In genomic region chr10:1109795-1110673, GRCh38 we compare ENCODE assay signal across 8 cellular contexts. TPM values are rescaled to one million over a fixed set of nuclear protein-coding genes. Genes with fewer than 3 reads are reported as not detected.
A peak's percentile ranks its signal among the peaks of the same experiment; 100 is the strongest.
DNase-seq lines count a peak whose midpoint lies in the region; ATAC-seq, FAIRE-seq and TF ChIP-seq lines count a peak whose summit lies in the region.

No MANE protein-coding gene starts in this region.

- FAIRE-seq in A549 (lab: Jason Lieb, UNC) (peak; percentile 92), GM12891 (lab: Jason Lieb, UNC) (peak; percentile 88)

- H3K9me3 Mint-ChIP-seq in nephron progenitor cell, result no peaks in the 10 kb centered on the region

- no peak for TF ChIP-seq EP300 in A549 (IDR thresholded peaks at IDR 0.05)
- no peak for TF ChIP-seq EP300 in stomach (IDR thresholded peaks at IDR 0.05)

- TF ChIP-seq CTCF in A549 (IDR thresholded peaks at IDR 0.05) (peak; percentile 67), nephron progenitor cell (IDR thresholded peaks at IDR 0.05) (peak; percentile 83), stomach (IDR thresholded peaks at IDR 0.05) (peak in 5 of 7 experiments; percentile 25 to 54 (median 42))

- no peaks in the 10 kb centered on the region for H3K27me3 ChIP-seq in stomach

- DNase-seq in A549 (ENCODE audit: low read depth in 1 of 2, low spot score in 1 of 2) (peak; percentile 81 to 89), GM12891 (ENCODE audit: insufficient read length, low spot score) (peak; percentile 75), NOMO-1 (lab: John Stamatoyannopoulos, UW; ENCODE audit: unreplicated experiment in 2 of 2) (peak; percentile 31 to 68), nephron progenitor cell (peak; percentile 76), stomach (peak; percentile 49)
- DNase-seq in activated CD8-positive, alpha-beta memory T cell treated with anti-CD3 and anti-CD28 coated beads, Interleukin-2, amount 50 U/mL, for 1 hour (ENCODE audit: extremely low read depth), result peak; percentile 30

- peaks cover 31% of the 10 kb centered on the region for H3K4me1 Mint-ChIP-seq in nephron progenitor cell

- CTCF ChIA-PET in A549 (lab: Yijun Ruan, JAX), result interaction anchor here (0.6 to 2.1 kb wide), 15 partner anchors 9 to 1934 kb away, joined by 3 to 13 read pairs (median 4); no protein-coding TSS in a partner anchor

- intact Hi-C loops in stomach (cut with DNase I; ENCODE audit: low total_unique reads), result no loop called here

- POLR2A ChIA-PET in A549 (lab: Yijun Ruan, JAX), result no interaction called here

- H3K27ac ChIP-seq in A549 (peak overlapping the region in 1 of 2 experiments; percentile 57; a peak in 3 of 6 replicates), stomach (peak overlapping the region in 2 of 5 donors; percentile 21 to 41)

- 0 out of 3 replicates have a peak overlapping the region, but pooled peaks have one; percentile 30 for H3K4me2 ChIP-seq in A549

- H3K27me3 Mint-ChIP-seq in nephron progenitor cell (ENCODE audit: low read depth, poor library complexity), result no peaks in the 10 kb centered on the region

- peak; percentile 96 for ATAC-seq in A549
- ATAC-seq in HG02943 (IDR thresholded peaks at IDR 0.05; ENCODE audit: low read depth, unreplicated experiment), result peak; percentile 74
- ATAC-seq in esophagus mucosa, result peak; percentile 90

- peaks cover 44 to 99% (median 94%) of the 10 kb centered on the region in 4 donors for H3K36me3 ChIP-seq in stomach

- WGBS in A549 (ENCODE audit: missing lambda C conversion rate), result 59% methylated on average over 32 of the region's 32 CpGs
- 68 to 78% (median 70%) methylated on average over 23 to 32 of the region's 32 CpGs for WGBS in stomach, 5 donors

- TF ChIP-seq RAD21 in A549 (conservative IDR thresholded peaks at IDR 0.05 in 1 of 2, IDR thresholded peaks at IDR 0.05 in 1 of 2), result peak; percentile 72 to 74; a peak in 4 of 5 replicates

- H3K27ac Mint-ChIP-seq in nephron progenitor cell, result peak overlapping the region; percentile 37

- H3K4me1 ChIP-seq in A549 (peaks cover 10% of the 10 kb centered on the region), stomach (peaks cover 0 to 13% (median 2%) of the 10 kb centered on the region in 4 donors)

- no peak overlapping the region for H3K4me3 ChIP-seq in A549
- no peak overlapping the region for H3K4me3 ChIP-seq in stomach

- TF ChIP-seq POLR2A in A549 (IDR thresholded peaks at IDR 0.05; ENCODE audit: low read length), result no peak
- no peak for TF ChIP-seq POLR2A in GM12891 (IDR thresholded peaks at IDR 0.05; ENCODE audit: low read depth, low read length)
- no peak for TF ChIP-seq POLR2A in stomach (IDR thresholded peaks at IDR 0.05)

- H3K36me3 Mint-ChIP-seq in nephron progenitor cell (ENCODE audit: low read depth), result peaks cover 81% of the 10 kb centered on the region

- no peak overlapping the region for H3K4me3 Mint-ChIP-seq in nephron progenitor cell

- H3K9me3 ChIP-seq in A549 (no peaks in the 10 kb centered on the region), stomach (no peaks in the 10 kb centered on the region)

TF ChIP-seq in A549, 52 proteins besides CTCF, POLR2A, EP300 and RAD21:
- TF ChIP-seq, protein P1, sequence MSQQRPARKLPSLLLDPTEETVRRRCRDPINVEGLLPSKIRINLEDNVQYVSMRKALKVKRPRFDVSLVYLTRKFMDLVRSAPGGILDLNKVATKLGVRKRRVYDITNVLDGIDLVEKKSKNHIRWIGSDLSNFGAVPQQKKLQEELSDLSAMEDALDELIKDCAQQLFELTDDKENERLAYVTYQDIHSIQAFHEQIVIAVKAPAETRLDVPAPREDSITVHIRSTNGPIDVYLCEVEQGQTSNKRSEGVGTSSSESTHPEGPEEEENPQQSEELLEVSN (IDR thresholded peaks at IDR 0.05; ENCODE audit: borderline replicate concordance, low read depth), result no peak
- TF ChIP-seq BHLHE40 (IDR thresholded peaks at IDR 0.05; ENCODE audit: low read depth, low read length), result 0 out of 2 replicates have a peak, but pooled peaks have one; percentile 15
- peak; percentile 73 for TF ChIP-seq SMC3 (IDR thresholded peaks at IDR 0.05)
- no peak for TF ChIP-seq FOSL2 (IDR thresholded peaks at IDR 0.05)
- peak; percentile 70; the same call in 1 of the 2 replicates for TF ChIP-seq FOSL2 (CRISPR knock-in tag; IDR thresholded peaks at IDR 0.05)

TF ChIP-seq in GM12891, 5 proteins besides CTCF, POLR2A, EP300 and RAD21:
- TF ChIP-seq POU2F2 (IDR thresholded peaks at IDR 0.05; ENCODE audit: low read depth, low read length), result no peak
- TF ChIP-seq SPI1 (IDR thresholded peaks at IDR 0.05; ENCODE audit: low read depth, low read length), result peak; percentile 43
- no peak for TF ChIP-seq PAX5 (IDR thresholded peaks at IDR 0.05; ENCODE audit: insufficient read depth, low read length, severe bottlenecking)
TF ChIP-seq in GM12891: peak in this region for 1.

RNA-seq across cellular contexts. Expression of gene WDR37, which starts 53.8 kb away (rescaled TPM):
- polyA plus RNA-seq in A549 (2011; rRNA removed) (7.1 and 7.3 TPM in 2 replicates), A549 (2017; fragmentation: RNase III; extraction: RNeasy Plus Mini Kit Qiagen cat#74134 plus additional on column Dnase treatment) (5.6 to 6.2 TPM (median 5.9 TPM) in 3 replicates), stomach (1 to 10 TPM; 5.3 to 5.7 (median 5.3) TPM)
- polyA plus RNA-seq in A549 (2012; cell fraction: cytosol; rRNA removed), result 5.0 and 5.4 TPM in 2 replicates
- 11.0 and 12.9 TPM in 2 replicates for polyA plus RNA-seq in A549 (2012; cell fraction: nucleus; rRNA removed)
- polyA minus RNA-seq in A549 (2011; rRNA and poly(A)+ RNA removed), result 18.1 and 20.0 TPM in 2 replicates
- polyA plus RNA-seq in GM12891 (2012; ENCODE audit: low read depth, missing spikeins), result 4.0 TPM
- total RNA-seq in esophagus mucosa (12.9 TPM), stomach (100 to 1,000 TPM in 1 of 5 donors, 10 to 100 TPM in 4; 11.9 to 165 (median 18.0) TPM)

Comparison
In these comparisons a context has a peak if more than half of its experiments do, and no peak if none do; other contexts are left out.
1. DNase-seq: peak in every context shown above with its lines; median percentile 85 in A549; 76 in nephron progenitor cell; 75 in GM12891; 50 in NOMO-1; 49 in stomach; 30 in activated CD8-positive, alpha-beta memory T cell treated with anti-CD3 and anti-CD28 coated beads, Interleukin-2, amount 50 U/mL, for 1 hour.